8 cellular contexts compared by ENCODE assay signal in genomic region chr19:39126312-39126561, GRCh38. TPM values are rescaled to one million over a fixed set of nuclear protein-coding genes. Genes with fewer than 3 reads are reported as not detected.
DNase-seq lines count a peak whose midpoint lies in the region; TF ChIP-seq lines count a peak whose summit lies in the region.

No MANE protein-coding gene starts in this region.

- no peaks in the 10 kb centered on the region for H3K9me2 ChIP-seq in OCI-LY1 (ENCODE audit: low read depth, low read length)

- no peak overlapping the region for H3K27ac ChIP-seq in OCI-LY1 (ENCODE audit: low read depth, low read length, poor library complexity, severe bottlenecking)
- no peak overlapping the region for H3K27ac ChIP-seq in endodermal cell (ENCODE audit: low read depth, low read length)

- H3K9ac ChIP-seq in OCI-LY1 (ENCODE audit: low read length) (peak overlapping the region; percentile 80), endodermal cell (ENCODE audit: extremely low read depth, low read length, poor library complexity, severe bottlenecking) (peak overlapping the region; percentile 67)

- H3K4me1 ChIP-seq in OCI-LY1 (ENCODE audit: insufficient read depth, low read length, severe bottlenecking) = peaks cover 16% of the 10 kb centered on the region
- no peaks in the 10 kb centered on the region for H3K4me1 ChIP-seq in endodermal cell (ENCODE audit: control insufficient read depth, insufficient read depth, low read length)
- peaks cover 27% of the 10 kb centered on the region for H3K4me1 ChIP-seq in neuron (ENCODE audit: insufficient read depth, low read length)

- intact Hi-C loops in CD14-positive monocyte (cut with micrococcal nuclease) (loop anchor here in 1 of 2 donors (5.0 kb wide), 1 partner anchor 416 kb away; the partner anchor contains the start of gene EID2), posterior vena cava (cut with DNase I) (no loop called here)

- H3K9me3 Mint-ChIP-seq in CD14-positive monocyte (no peaks in the 10 kb centered on the region), endodermal cell (no peaks in the 10 kb centered on the region)

- no peaks in the 10 kb centered on the region for H4K20me1 ChIP-seq in OCI-LY1 (ENCODE audit: insufficient read depth, low read length)

- H3K4me2 ChIP-seq in OCI-LY1 (ENCODE audit: low read length) = peak overlapping the region; percentile 86

- TF ChIP-seq CTCF in CD14-positive monocyte (IDR thresholded peaks at IDR 0.05) = no peak
- no peak for TF ChIP-seq CTCF in OCI-LY1 (IDR thresholded peaks at IDR 0.05; ENCODE audit: low read length)
- TF ChIP-seq CTCF in endodermal cell (conservative IDR thresholded peaks at IDR 0.05) = no peak

- H3K36me3 ChIP-seq in OCI-LY1 (ENCODE audit: insufficient read depth, low read length) (no peaks in the 10 kb centered on the region), endodermal cell (ENCODE audit: control insufficient read depth, insufficient read depth, low read length) (no peaks in the 10 kb centered on the region), neuron (ENCODE audit: insufficient read depth, low read length) (no peaks in the 10 kb centered on the region)

- H3K27ac Mint-ChIP-seq in CD14-positive monocyte (peak overlapping the region; percentile 87 to 96 (median 95)), endodermal cell (peak overlapping the region; percentile 95)

- H3K27me3 Mint-ChIP-seq in CD14-positive monocyte (ENCODE audit: low read depth in 3 of 3) (peaks cover 0 to 5% (median 2%) of the 10 kb centered on the region in 3 donors), endodermal cell (ENCODE audit: insufficient read depth) (peaks cover 3% of the 10 kb centered on the region)

- no peaks in the 10 kb centered on the region for H3K79me2 ChIP-seq in OCI-LY1 (ENCODE audit: insufficient read depth, low read length)

- H2AFZ ChIP-seq in OCI-LY1 (ENCODE audit: low read length) = no peak overlapping the region
- H2AFZ ChIP-seq in neuron (ENCODE audit: low read depth, low read length) = no peak overlapping the region

- H3K4me1 Mint-ChIP-seq in CD14-positive monocyte (peaks cover 31% of the 10 kb centered on the region), endodermal cell (peaks cover 22% of the 10 kb centered on the region)

- H3K9me3 ChIP-seq in OCI-LY1 (ENCODE audit: low read length) (no peaks in the 10 kb centered on the region), endodermal cell (ENCODE audit: control insufficient read depth, low read length) (no peaks in the 10 kb centered on the region), neuron (ENCODE audit: low read length) (no peaks in the 10 kb centered on the region)

- WGBS in endodermal cell (ENCODE audit: insufficient coverage in 1 of 2, insufficient read length in 1 of 2), 2 experiments = 7 to 40% methylated on average over 1 to 3 of the region's 8 CpGs

- no peaks in the 10 kb centered on the region for H3F3A ChIP-seq in OCI-LY1 (ENCODE audit: insufficient read depth, low read length)

- H3K4me3 ChIP-seq in OCI-LY1 (ENCODE audit: low read depth, low read length, poor library complexity, severe bottlenecking) (peak overlapping the region; percentile 86), endodermal cell (ENCODE audit: low read length) (peak overlapping the region; percentile 89), neuron (ENCODE audit: low read length) (peak overlapping the region; percentile 82)

- H3K27me3 ChIP-seq in OCI-LY1 (ENCODE audit: insufficient read depth, low read length) (no peaks in the 10 kb centered on the region), endodermal cell (ENCODE audit: control insufficient read depth, insufficient read depth, low read length, poor library complexity, severe bottlenecking) (no peaks in the 10 kb centered on the region), neuron (ENCODE audit: insufficient read depth, low read length) (no peaks in the 10 kb centered on the region)

- H3K4me3 Mint-ChIP-seq in CD14-positive monocyte (peak overlapping the region; percentile 95 to 98), endodermal cell (peak overlapping the region; percentile 96)

- H3K36me3 Mint-ChIP-seq in CD14-positive monocyte (peaks cover 1 to 3% of the 10 kb centered on the region in 2 donors), endodermal cell (ENCODE audit: low read depth) (no peaks in the 10 kb centered on the region)

- no peak for DNase-seq in CD14-positive monocyte (ENCODE audit: low spot score)
- DNase-seq in endodermal cell = no peak
- no peak for DNase-seq in effector CD8-positive, alpha-beta T cell (lab: John Stamatoyannopoulos, UW)
- no peak for DNase-seq in posterior vena cava (ENCODE audit: low spot score)
- no peak for DNase-seq in NCI-H345 (lab: John Stamatoyannopoulos, UW)
- DNase-seq in SW480 (ENCODE audit: low spot score) = no peak

RNA-seq across cellular contexts. Expression of gene PAK4, which starts 0.7 kb away (rescaled TPM):
- 1 to 10 TPM; 1.3 to 1.5 TPM for polyA plus RNA-seq in CD14-positive monocyte
- 10 to 100 TPM; 63.9 to 68.1 TPM for total RNA-seq in endodermal cell
- polyA plus RNA-seq in endodermal cell (2013, experiment 1 of 2) = 59.4 TPM
- 56.1 TPM for polyA plus RNA-seq in endodermal cell (2013, experiment 2 of 2)
- 10 to 100 TPM; 15.0 to 17.3 TPM for total RNA-seq in posterior vena cava

RNA-seq across cellular contexts. Expression of gene ACP7, which starts 42.1 kb away (rescaled TPM):
- not detected for polyA plus RNA-seq in CD14-positive monocyte
- total RNA-seq in endodermal cell (under 1 TPM in 1 of 2 donors, not detected in 1; 0.29 TPM), posterior vena cava (not detected)
- not detected for polyA plus RNA-seq in endodermal cell (2013, experiment 1 of 2)
- polyA plus RNA-seq in endodermal cell (2013, experiment 2 of 2) = not detected
